26 cellular contexts compared by ENCODE assay signal in the genomic region with DNA sequence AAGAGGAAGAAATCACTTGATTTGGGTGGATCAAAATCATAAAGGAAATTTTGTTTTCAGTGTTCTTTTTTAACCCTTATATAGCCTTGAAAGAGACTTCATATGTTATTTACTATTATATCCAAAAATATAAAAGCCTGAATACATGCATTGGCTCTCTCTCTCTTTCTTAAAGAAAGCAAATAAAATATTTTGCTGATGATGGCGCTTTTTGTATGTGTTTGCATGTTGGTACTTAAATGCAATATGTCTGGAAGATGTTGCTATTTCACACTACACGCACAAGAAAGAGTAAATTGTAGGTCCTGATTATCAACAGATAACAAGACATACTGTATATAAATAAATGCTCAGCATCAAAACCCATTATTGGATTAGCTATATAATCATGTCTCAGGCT.
"Had no signal": no experiment of that assay in that cellular context is flagged by ENCODE, and none has a peak within 500 bp of the region (broad histone marks: within the 10 kb centered on the region; RNA-seq: fewer than 3 reads in every experiment).

No MANE protein-coding gene starts in this region.

- H3K4me3 ChIP-seq: coronary artery, dorsolateral prefrontal cortex, esophagus squamous epithelium, gastrocnemius medialis, heart right ventricle, left lung, lower lobe of right lung, mucosa of descending colon had no signal

- H3K36me3 ChIP-seq: esophagus squamous epithelium, gastrocnemius medialis, heart right ventricle, left lung, lower lobe of right lung had no signal

- H3K9me3 ChIP-seq: esophagus squamous epithelium, gastrocnemius medialis, heart right ventricle, left lung, lower lobe of right lung, mucosa of descending colon had no signal

- DNase-seq: dermis blood vessel endothelial cell; dorsolateral prefrontal cortex; effector CD4-positive, alpha-beta T cell; effector memory CD4-positive, alpha-beta T cell; erythroblast; esophagus squamous epithelium; foreskin fibroblast; foreskin melanocyte; gastrocnemius medialis; glutamatergic neuron; head of caudate nucleus; heart right ventricle; hippocampal formation; left cardiac atrium; left lung; left ventricle myocardium superior; lower lobe of right lung; mesenchymal stem cell; mucosa of descending colon; naive B cell had no signal

- H3K27ac ChIP-seq: coronary artery, epithelial cell of prostate, esophagus squamous epithelium, gastrocnemius medialis, heart right ventricle, left lung, lower lobe of right lung had no signal

- H3K4me1 ChIP-seq: gastrocnemius medialis, left lung, lower lobe of right lung had no signal

- ATAC-seq: esophagus mucosa, gastrocnemius medialis, heart right ventricle, left cardiac atrium, left lung, left ventricle myocardium superior, lower lobe of right lung, mucosa of descending colon had no signal

- H3K27me3 ChIP-seq: dorsolateral prefrontal cortex, esophagus squamous epithelium, gastrocnemius medialis had no signal

- FAIRE-seq: colon, endothelial cell of umbilical vein, islet of Langerhans had no signal
